Comparison of ENCODE assay signal across 8 cellular contexts in genomic region chr5:2752059-2752874, GRCh38. TPM values are rescaled to one million over a fixed set of nuclear protein-coding genes. Genes with fewer than 3 reads are reported as not detected.
A peak's percentile ranks its signal among the peaks of the same experiment; 100 is the strongest.
DNase-seq lines count a peak whose midpoint lies in the region; ATAC-seq, FAIRE-seq and TF ChIP-seq lines count a peak whose summit lies in the region.

No MANE protein-coding gene starts in this region.

- peaks cover 34% of the 10 kb centered on the region for H3K27me3 Mint-ChIP-seq in activated naive CD8-positive, alpha-beta T cell
- H3K27me3 Mint-ChIP-seq in activated naive CD8-positive, alpha-beta T cell treated with anti-CD3 and anti-CD28 coated beads, Interleukin-2, amount 50 U/mL, for 24 hours: peaks cover 58% of the 10 kb centered on the region

- H3K4me3 ChIP-seq in mammary epithelial cell (replicated peaks in 1 of 3; ENCODE audit: insufficient read depth in 1 of 3, low read depth in 2 of 3, low read length in 3 of 3): peak overlapping the region; percentile 59 to 84 (median 63)
- H3K4me3 ChIP-seq in lower leg skin (ENCODE audit: low read depth, poor library complexity, severe bottlenecking): peak overlapping the region; percentile 36

- CTCF ChIA-PET in mammary epithelial cell (lab: Charles Lee; ENCODE audit: low non-redundant PET): no interaction called here

- H3K27ac ChIP-seq in mammary epithelial cell (ENCODE audit: insufficient read depth, low read depth, low read length): peak overlapping the region; percentile 87

- peak overlapping the region; percentile 82 for H3K9ac ChIP-seq in mammary epithelial cell (ENCODE audit: insufficient read depth, low read length)

- peaks cover 4% of the 10 kb centered on the region for H3K36me3 ChIP-seq in mammary epithelial cell (ENCODE audit: insufficient read depth, low read length)

- BruUV-seq in mammary epithelial cell (replicated peaks; lab: Mats Ljungman, UMichigan): TSS peak; percentile 31

- peak overlapping the region; percentile 65 for H2AFZ ChIP-seq in mammary epithelial cell (ENCODE audit: low read depth, low read length)

- H3K27me3 ChIP-seq in mammary epithelial cell (ENCODE audit: insufficient read depth, low read length): no peaks in the 10 kb centered on the region

- H3K9me3 Mint-ChIP-seq in activated naive CD8-positive, alpha-beta T cell (ENCODE audit: low read depth): no peaks in the 10 kb centered on the region
- H3K9me3 Mint-ChIP-seq in activated naive CD8-positive, alpha-beta T cell treated with anti-CD3 and anti-CD28 coated beads, Interleukin-2, amount 50 U/mL, for 24 hours: no peaks in the 10 kb centered on the region

- peak overlapping the region; percentile 97 for H3K4me2 ChIP-seq in mammary epithelial cell (ENCODE audit: insufficient read depth, low read depth, low read length)

- no peak for FAIRE-seq in H54 (lab: Jason Lieb, UNC)

- ATAC-seq in activated naive CD8-positive, alpha-beta T cell treated with anti-CD3 and anti-CD28 coated beads, Interleukin-2, amount 50 U/mL, for 24 hours: no peak
- ATAC-seq in HG03378 (IDR thresholded peaks at IDR 0.05; ENCODE audit: unreplicated experiment): no peak

- no peaks in the 10 kb centered on the region for H3K36me3 Mint-ChIP-seq in activated naive CD8-positive, alpha-beta T cell
- peaks cover 9% of the 10 kb centered on the region for H3K36me3 Mint-ChIP-seq in activated naive CD8-positive, alpha-beta T cell treated with anti-CD3 and anti-CD28 coated beads, Interleukin-2, amount 50 U/mL, for 24 hours (ENCODE audit: low read depth)

- intact Hi-C loops in mammary epithelial cell (cut with micrococcal nuclease) (loop anchor here (1.0 to 5.0 kb wide), 5 partner anchors 28 to 1545 kb away; partner anchors contain the start of gene NDUFS6), lower leg skin (cut with DNase I; ENCODE audit: low total_unique reads) (no loop called here)

- WGBS in mammary epithelial cell (ENCODE audit: low coverage, missing lambda C conversion rate): 2% methylated on average over 21 of the region's 60 CpGs
- WGBS in lower leg skin, 2 donors: 4 to 10% methylated on average over 41 to 42 of the region's 60 CpGs

- peaks cover 67% of the 10 kb centered on the region for H3K79me2 ChIP-seq in mammary epithelial cell (ENCODE audit: insufficient read depth, low read length)

- H3K4me1 Mint-ChIP-seq in activated naive CD8-positive, alpha-beta T cell (ENCODE audit: low read depth): peaks cover 27% of the 10 kb centered on the region
- peaks cover 10% of the 10 kb centered on the region for H3K4me1 Mint-ChIP-seq in activated naive CD8-positive, alpha-beta T cell treated with anti-CD3 and anti-CD28 coated beads, Interleukin-2, amount 50 U/mL, for 24 hours

- H3K4me1 ChIP-seq in mammary epithelial cell (ENCODE audit: insufficient read depth, low read length): peaks cover 39% of the 10 kb centered on the region

- TF ChIP-seq CTCF in mammary epithelial cell (conservative IDR thresholded peaks at IDR 0.05 in 1 of 2, IDR thresholded peaks at IDR 0.05 in 1 of 2; ENCODE audit: extremely low read depth in 1 of 2, insufficient read depth in 1 of 2, low read depth in 1 of 2, low read length in 2 of 2) (peak in 1 of 2 donors; percentile 5), lower leg skin (IDR thresholded peaks at IDR 0.05) (no peak)

- H3K9me3 ChIP-seq in mammary epithelial cell (replicated peaks; ENCODE audit: insufficient read depth, low read length): peaks cover 10% of the 10 kb centered on the region

- H3K27ac Mint-ChIP-seq in activated naive CD8-positive, alpha-beta T cell: no peak overlapping the region
- no peak overlapping the region for H3K27ac Mint-ChIP-seq in activated naive CD8-positive, alpha-beta T cell treated with anti-CD3 and anti-CD28 coated beads, Interleukin-2, amount 50 U/mL, for 24 hours

- H4K20me1 ChIP-seq in mammary epithelial cell (ENCODE audit: insufficient read depth, low read length): peaks cover 13% of the 10 kb centered on the region

- dilution Hi-C loops in mammary epithelial cell (cut with HindIII; ENCODE audit: low sequenced_read_pairs): no loop called here

- no peak for DNase-seq in activated naive CD8-positive, alpha-beta T cell treated with anti-CD3 and anti-CD28 coated beads, Interleukin-2, amount 50 U/mL, for 24 hours
- peak; percentile 56 for DNase-seq in mammary epithelial cell
- peak in 1 of 2 donors; percentile 93 for DNase-seq in lower leg skin (ENCODE audit: low spot score in 2 of 2)
- DNase-seq in pons (ENCODE audit: low spot score): no peak
- no peak for DNase-seq in H54 (ENCODE audit: insufficient read length, low spot score)
- no peak for DNase-seq in SK-N-DZ (ENCODE audit: low spot score)

- H3K4me3 Mint-ChIP-seq in activated naive CD8-positive, alpha-beta T cell: peak overlapping the region; percentile 35
- H3K4me3 Mint-ChIP-seq in activated naive CD8-positive, alpha-beta T cell treated with anti-CD3 and anti-CD28 coated beads, Interleukin-2, amount 50 U/mL, for 24 hours: no peak overlapping the region

- in situ Hi-C loops in mammary epithelial cell (cut with MboI; ENCODE audit: low sequenced_read_pairs in 2 of 2): loop anchor here in 1 of 2 donors (25.0 kb wide), 1 partner anchor 560 kb away; no protein-coding TSS in a partner anchor

- TF ChIP-seq POLR2A in lower leg skin (IDR thresholded peaks at IDR 0.05): no peak
- TF ChIP-seq POLR2A in H54 (IDR thresholded peaks at IDR 0.05; ENCODE audit: low read depth, low read length): no peak

RNA-seq across cellular contexts. Expression of gene IRX2, which starts 0.8 kb away (rescaled TPM):
- 10 to 100 TPM; 41.5 to 69.0 TPM for total RNA-seq in mammary epithelial cell
- 18.4 TPM for polyA plus RNA-seq in mammary epithelial cell
- 4.8 TPM for polyA minus RNA-seq in mammary epithelial cell
- 10 to 100 TPM; 31.6 to 70.2 (median 48.9) TPM for total RNA-seq in lower leg skin
- polyA plus RNA-seq in SK-N-DZ (2014; cell fraction: cytosol; rRNA removed): 0.07 and 0.12 TPM in 2 replicates
- polyA plus RNA-seq in SK-N-DZ (2014; cell fraction: nucleus; rRNA removed): 0.07 and 0.33 TPM in 2 replicates
